Comparison of ENCODE assay signal across 1 cellular context in genomic region chr5:43036856-43037711, GRCh38.
TF ChIP-seq lines count a peak whose summit lies in the region.

No MANE protein-coding gene starts in this region.

TF ChIP-seq in IMR-90, 13 proteins besides CTCF, POLR2A, EP300 and RAD21 (continued from another document):
- TF ChIP-seq ELK1 (IDR thresholded peaks at IDR 0.05; ENCODE audit: borderline replicate concordance, low read depth, low read length), result no peak
